Comparison of ENCODE assay signal across 8 cellular contexts in the genomic region with DNA sequence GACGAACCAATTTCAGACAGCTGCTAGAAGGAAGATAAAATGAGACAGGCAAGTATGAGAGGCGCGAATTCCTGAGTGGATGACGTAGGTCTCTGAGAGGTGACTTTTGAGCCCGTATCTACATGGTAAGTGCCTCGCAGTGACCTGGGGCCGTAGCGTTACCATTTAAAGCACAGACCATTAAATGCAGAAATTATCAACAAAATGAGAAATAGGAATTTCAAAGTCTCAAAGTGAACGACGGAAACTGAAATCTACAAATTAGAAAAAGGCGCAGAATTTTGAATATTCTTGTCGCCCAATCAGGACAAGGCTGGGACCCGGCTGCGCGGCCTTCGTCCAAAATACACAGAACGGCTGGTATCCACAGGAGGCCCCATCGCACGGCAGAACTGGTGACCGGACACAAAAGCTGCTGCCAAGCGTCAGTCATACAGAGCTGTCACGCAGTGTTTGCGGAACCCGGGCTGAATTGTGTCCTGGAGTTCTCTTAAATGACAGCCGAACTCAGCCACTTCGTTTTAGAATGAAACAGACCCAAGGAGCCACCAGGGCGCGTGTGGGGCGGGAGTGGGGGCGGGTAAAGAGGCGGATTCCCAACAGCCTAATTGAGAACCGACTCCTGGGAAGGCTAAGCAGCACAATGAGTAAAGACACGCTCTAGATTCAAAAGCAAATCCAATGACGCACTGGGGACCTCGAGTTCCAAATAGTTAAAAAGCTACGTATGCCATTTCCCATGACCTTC. TPM values are rescaled to one million over a fixed set of nuclear protein-coding genes. Genes with fewer than 3 reads are reported as not detected.
DNase-seq lines count a peak whose midpoint lies in the region; ATAC-seq and TF ChIP-seq lines count a peak whose summit lies in the region.

No MANE protein-coding gene starts in this region.

- peak overlapping the region; percentile 75 for H3K4me3 ChIP-seq in SJCRH30
- H3K4me3 ChIP-seq in thoracic aorta, result peak overlapping the region; percentile 76

- H3K9me3 Mint-ChIP-seq in activated naive CD4-positive, alpha-beta T cell treated with anti-CD3 and anti-CD28 coated beads, Interleukin-2, amount 10 ng/mL, durations not matched to agents 7 days and 5 days, result no peaks in the 10 kb centered on the region

- peaks cover 24% of the 10 kb centered on the region for H3K4me1 Mint-ChIP-seq in activated naive CD4-positive, alpha-beta T cell treated with anti-CD3 and anti-CD28 coated beads, Interleukin-2, amount 10 ng/mL, durations not matched to agents 7 days and 5 days

- no peaks in the 10 kb centered on the region; the same call in 1 of the 2 replicates for H3K4me1 ChIP-seq in SJCRH30
- peaks cover 6 to 21% of the 10 kb centered on the region in 2 donors for H3K4me1 ChIP-seq in thoracic aorta (ENCODE audit: control insufficient read depth in 1 of 2, low read depth in 2 of 2)

- no peaks in the 10 kb centered on the region for H3K27me3 Mint-ChIP-seq in activated naive CD4-positive, alpha-beta T cell treated with anti-CD3 and anti-CD28 coated beads, Interleukin-2, amount 10 ng/mL, durations not matched to agents 7 days and 5 days

- no peak overlapping the region for H3K27ac Mint-ChIP-seq in activated naive CD4-positive, alpha-beta T cell treated with anti-CD3 and anti-CD28 coated beads, Interleukin-2, amount 10 ng/mL, durations not matched to agents 7 days and 5 days

- no peaks in the 10 kb centered on the region for H3K36me3 ChIP-seq in SJCRH30
- H3K36me3 ChIP-seq in thoracic aorta, result no peaks in the 10 kb centered on the region

- TF ChIP-seq CTCF in thoracic aorta (IDR thresholded peaks at IDR 0.05), result no peak

- H3K4me3 Mint-ChIP-seq in activated naive CD4-positive, alpha-beta T cell treated with anti-CD3 and anti-CD28 coated beads, Interleukin-2, amount 10 ng/mL, durations not matched to agents 7 days and 5 days, result no peak overlapping the region

- CTCF ChIA-PET in activated naive CD4-positive, alpha-beta T cell treated with anti-CD3 and anti-CD28 coated beads, Interleukin-2, amount 10 ng/mL, durations not matched to agents 7 days and 5 days (lab: Charles Lee), result interaction anchor here (1.0 kb wide), 1 partner anchor 42 kb away, joined by 3 read pairs; no protein-coding TSS in a partner anchor

- peaks cover 6% of the 10 kb centered on the region for H3K36me3 Mint-ChIP-seq in activated naive CD4-positive, alpha-beta T cell treated with anti-CD3 and anti-CD28 coated beads, Interleukin-2, amount 10 ng/mL, durations not matched to agents 7 days and 5 days

- H3K27me3 ChIP-seq in SJCRH30, result no peaks in the 10 kb centered on the region; the same call in 1 of the 2 replicates
- H3K27me3 ChIP-seq in thoracic aorta (replicated peaks; ENCODE audit: insufficient read depth), result no peaks in the 10 kb centered on the region

- peak; percentile 95 for DNase-seq in EH (ENCODE audit: low read depth)
- peak; percentile 97 for DNase-seq in NAMALWA (ENCODE audit: low spot score)
- DNase-seq in SJCRH30, result peak; percentile 87 to 89
- peak; percentile 84 for DNase-seq in activated naive CD4-positive, alpha-beta T cell treated with anti-CD3 and anti-CD28 coated beads, Interleukin-2, amount 10 ng/mL, durations not matched to agents 7 days and 5 days
- DNase-seq in globus pallidus (ENCODE audit: low spot score), result peak; percentile 81
- peak; percentile 14 to 87 (median 65) for DNase-seq in nucleus accumbens (lab: John Stamatoyannopoulos, UW)
- peak; percentile 66 for DNase-seq in thoracic aorta (ENCODE audit: low spot score)

- H3K9me3 ChIP-seq in SJCRH30 (replicated peaks) (no peaks in the 10 kb centered on the region), thoracic aorta (no peaks in the 10 kb centered on the region)

- ATAC-seq in thoracic aorta (ENCODE audit: insufficient number of reproducible peaks, low FRiP score, low read depth) (peak; percentile 1), HG02870 (IDR thresholded peaks at IDR 0.05; ENCODE audit: unreplicated experiment) (no peak)

- peak overlapping the region; percentile 98 for H3K27ac ChIP-seq in SJCRH30
- H3K27ac ChIP-seq in thoracic aorta, result peak overlapping the region; percentile 88 to 100

RNA-seq across cellular contexts. Expression of gene BOLA1, which starts 13.8 kb away (rescaled TPM):
- total RNA-seq in SJCRH30 (2014; rRNA removed; shearing (Covaris generic)), result 5.0 and 6.3 TPM in 2 replicates
- 10 to 100 TPM; 25.7 to 46.0 TPM for total RNA-seq in thoracic aorta

RNA-seq across cellular contexts. Expression of gene SV2A, which starts 32.1 kb away (rescaled TPM):
- total RNA-seq in SJCRH30 (2014; rRNA removed; shearing (Covaris generic)), result 17.4 and 20.0 TPM in 2 replicates
- 10 to 100 TPM; 22.7 to 24.3 TPM for total RNA-seq in thoracic aorta

RNA-seq across cellular contexts. Expression of gene SF3B4, which starts 42.1 kb away (rescaled TPM):
- total RNA-seq in SJCRH30 (2014; rRNA removed; shearing (Covaris generic)), result 32.6 and 34.9 TPM in 2 replicates
- 10 to 100 TPM; 14.5 to 15.4 TPM for total RNA-seq in thoracic aorta

RNA-seq across cellular contexts. Expression of gene MTMR11, which starts 51.1 kb away (rescaled TPM):
- total RNA-seq in SJCRH30 (2014; rRNA removed; shearing (Covaris generic)), result 2.2 and 3.0 TPM in 2 replicates
- 10 to 100 TPM; 50.8 to 53.7 TPM for total RNA-seq in thoracic aorta
